In genomic region chrY:11107127-11107918, GRCh38 we compare ENCODE assay signal across 7 cellular contexts.
DNase-seq lines count a peak whose midpoint lies in the region; ATAC-seq and TF ChIP-seq lines count a peak whose summit lies in the region.
"Not testable (repeated sequence)": the region's sequence is repeated elsewhere in the genome, so short reads cannot be mapped to it uniquely, and the experiment has no call there.

No MANE protein-coding gene starts in this region.

- not testable (repeated sequence) for H3K27ac ChIP-seq in lower lobe of right lung, spleen

- intact Hi-C loops in Right ventricle myocardium inferior (cut with DNase I); lower lobe of right lung (cut with DNase I); spleen (cut with DNase I; ENCODE audit: low total_unique reads): not testable (repeated sequence)

- not testable (repeated sequence) for TF ChIP-seq CTCF in GM13976 (IDR thresholded peaks at IDR 0.05; ENCODE audit: borderline replicate concordance, control extremely low read depth, extremely low read depth, insufficient read depth, missing control alignments); lower lobe of right lung (IDR thresholded peaks at IDR 0.05); spleen (IDR thresholded peaks at IDR 0.05 in 8 of 11, conservative IDR thresholded peaks at IDR 0.05 in 3 of 11)

- not testable (repeated sequence) for H3K27me3 ChIP-seq in H7 (ENCODE audit: control insufficient read depth, insufficient read depth, low read length); lower lobe of right lung (ENCODE audit: low read depth); spleen (replicated peaks in 1 of 7)

- H3K4me3 ChIP-seq in H7 (ENCODE audit: insufficient read depth, low read depth, low read length); lower lobe of right lung; spleen: not testable (repeated sequence)

- DNase-seq in GM13976 (ENCODE audit: low spot score), result peak; percentile 18
- DNase-seq in H7, result peak; percentile 23
- DNase-seq in activated naive CD4-positive, alpha-beta T cell treated with anti-CD3 and anti-CD28 coated beads, Interleukin-2, amount 50 U/mL, for 16 hours, result peak; percentile 13
- DNase-seq in Right ventricle myocardium inferior (ENCODE audit: missing footprints), result peak; percentile 70
- peak; percentile 4 for DNase-seq in iPS-NIHi7 (ENCODE audit: extremely low spot score)
- peak; percentile 46 for DNase-seq in lower lobe of right lung
- DNase-seq in spleen, result peak; percentile 73

- ATAC-seq in Right ventricle myocardium inferior, lower lobe of right lung: not testable (repeated sequence)

- in situ Hi-C loops in GM13976 (cut with MboI; ENCODE audit: low sequenced_read_pairs, unreplicated experiment), result not testable (repeated sequence)

- H3K9me3 ChIP-seq in lower lobe of right lung, result not testable (repeated sequence)
- H3K9me3 ChIP-seq in spleen, result peaks cover 0 to 25% (median 0%) of the 10 kb centered on the region in 8 donors

- 57 to 67% (median 63%) methylated on average over 36 to 44 of the region's 44 CpGs for WGBS in spleen, 5 donors

- not testable (repeated sequence) for H3K36me3 ChIP-seq in H7 (replicated peaks; ENCODE audit: control insufficient read depth, insufficient read depth, low read length); lower lobe of right lung; spleen

- H3K4me1 ChIP-seq in lower lobe of right lung, spleen: not testable (repeated sequence)

- TF ChIP-seq POLR2A in spleen (IDR thresholded peaks at IDR 0.05), result not testable (repeated sequence)

Comparison
In these comparisons a context has a peak if more than half of its experiments do, and no peak if none do; other contexts are left out.
1. DNase-seq: peak in every context shown above with its lines; median percentile 73 in spleen; 70 in Right ventricle myocardium inferior; 46 in lower lobe of right lung; 23 in H7; 18 in GM13976; 13 in activated naive CD4-positive, alpha-beta T cell treated with anti-CD3 and anti-CD28 coated beads, Interleukin-2, amount 50 U/mL, for 16 hours; 4 in iPS-NIHi7.